14 cellular contexts compared by ENCODE assay signal in genomic region chr20:50482396-50482890, GRCh38. TPM values are rescaled to one million over a fixed set of nuclear protein-coding genes. Genes with fewer than 3 reads are reported as not detected.
DNase-seq lines count a peak whose midpoint lies in the region; ATAC-seq and TF ChIP-seq lines count a peak whose summit lies in the region.
"Had no signal": no experiment of that assay in that cellular context is flagged by ENCODE, and none has a peak within 500 bp of the region (broad histone marks: within the 10 kb centered on the region; RNA-seq: fewer than 3 reads in every experiment).

No MANE protein-coding gene starts in this region.

- H3K36me3 ChIP-seq in CD8-positive, alpha-beta memory T cell (ENCODE audit: insufficient read depth, low read length) = no peaks in the 10 kb centered on the region
- H3K36me3 ChIP-seq: cardiac muscle cell, thoracic aorta had no signal

- TF ChIP-seq CTCF in CD14-positive monocyte (IDR thresholded peaks at IDR 0.05) = no peak
- TF ChIP-seq CTCF in activated B cell treated with CpG ODN at 0.5 μM for 24 hours (IDR thresholded peaks at IDR 0.05) = no peak

- H3K27ac ChIP-seq in CD8-positive, alpha-beta memory T cell (ENCODE audit: low read depth, low read length) = peak overlapping the region; percentile 90
- H3K27ac ChIP-seq: cardiac muscle cell had no signal

- H3K27me3 Mint-ChIP-seq in CD14-positive monocyte (ENCODE audit: low read depth in 3 of 3) (no peaks in the 10 kb centered on the region), activated B cell treated with CpG ODN at 0.5 μM for 24 hours (no peaks in the 10 kb centered on the region)
- H3K27me3 Mint-ChIP-seq in CD8-positive, alpha-beta memory T cell = no peaks in the 10 kb centered on the region
- no peaks in the 10 kb centered on the region for H3K27me3 Mint-ChIP-seq in naive thymus-derived CD8-positive, alpha-beta T cell

- POLR2A ChIA-PET in CD8-positive, alpha-beta memory T cell (lab: Charles Lee) = no interaction called here
- POLR2A ChIA-PET in activated B cell treated with CpG ODN at 0.5 μM for 24 hours (lab: Charles Lee) = interaction anchor here (1.8 kb wide), 1 partner anchor 29 kb away, joined by 20 read pairs; the partner anchor contains the start of gene PTPN1
- POLR2A ChIA-PET in naive thymus-derived CD8-positive, alpha-beta T cell (lab: Charles Lee) = no interaction called here

- H3K4me3 Mint-ChIP-seq in CD14-positive monocyte = no peak overlapping the region
- H3K4me3 Mint-ChIP-seq in CD8-positive, alpha-beta memory T cell = peak overlapping the region; percentile 49 to 100 (median 95)
- H3K4me3 Mint-ChIP-seq in activated B cell treated with CpG ODN at 0.5 μM for 24 hours = no peak overlapping the region
- H3K4me3 Mint-ChIP-seq in naive thymus-derived CD8-positive, alpha-beta T cell = peak overlapping the region in 9 of 10 donors; percentile 38 to 99 (median 96)
- H3K4me3 Mint-ChIP-seq: mesothelial cell of epicardium had no signal

- H3K27me3 ChIP-seq in CD8-positive, alpha-beta memory T cell (ENCODE audit: insufficient read depth, low read length, poor library complexity, severe bottlenecking) = no peaks in the 10 kb centered on the region
- H3K27me3 ChIP-seq: cardiac muscle cell had no signal

- intact Hi-C loops in CD14-positive monocyte (cut with micrococcal nuclease) = loop anchor here in 1 of 2 donors (2.0 kb wide), 1 partner anchor 34 kb away; no protein-coding TSS in a partner anchor
- intact Hi-C loops in activated B cell treated with CpG ODN at 0.5 μM for 24 hours (cut with micrococcal nuclease) = no loop called here

- CTCF ChIA-PET in CD8-positive, alpha-beta memory T cell (lab: Charles Lee) = interaction anchor here (1.6 to 1.7 kb wide), 3 partner anchors 84 to 411 kb away, joined by 3 to 5 read pairs (median 4); no protein-coding TSS in a partner anchor
- CTCF ChIA-PET in activated B cell treated with CpG ODN at 0.5 μM for 24 hours (lab: Charles Lee) = interaction anchor here (2.0 to 2.1 kb wide), 2 partner anchors 22 to 90 kb away, joined by 7 to 10 read pairs; no protein-coding TSS in a partner anchor

- no peak overlapping the region for H3K4me3 ChIP-seq in CD8-positive, alpha-beta memory T cell (ENCODE audit: low read length)
- H3K4me3 ChIP-seq: cardiac muscle cell had no signal

- H3K36me3 Mint-ChIP-seq in CD14-positive monocyte (no peaks in the 10 kb centered on the region), activated B cell treated with CpG ODN at 0.5 μM for 24 hours (ENCODE audit: low read depth) (peaks cover 2% of the 10 kb centered on the region)
- peaks cover 2 to 5% (median 4%) of the 10 kb centered on the region in 3 donors for H3K36me3 Mint-ChIP-seq in CD8-positive, alpha-beta memory T cell
- no peaks in the 10 kb centered on the region for H3K36me3 Mint-ChIP-seq in naive thymus-derived CD8-positive, alpha-beta T cell
- H3K36me3 Mint-ChIP-seq: mesothelial cell of epicardium had no signal

- H3K27ac Mint-ChIP-seq in CD14-positive monocyte = peak overlapping the region in 4 of 7 donors; percentile 36 to 98 (median 76)
- peak overlapping the region; percentile 11 to 99 (median 82) for H3K27ac Mint-ChIP-seq in CD8-positive, alpha-beta memory T cell
- H3K27ac Mint-ChIP-seq in activated B cell treated with CpG ODN at 0.5 μM for 24 hours = peak overlapping the region; percentile 93
- H3K27ac Mint-ChIP-seq in naive thymus-derived CD8-positive, alpha-beta T cell = peak overlapping the region in 9 of 10 donors; percentile 88 to 99 (median 97)
- H3K27ac Mint-ChIP-seq: mesothelial cell of epicardium had no signal

- peaks cover 41% of the 10 kb centered on the region for H3K4me1 Mint-ChIP-seq in CD14-positive monocyte
- peaks cover 19 to 34% (median 31%) of the 10 kb centered on the region in 3 donors for H3K4me1 Mint-ChIP-seq in CD8-positive, alpha-beta memory T cell
- H3K4me1 Mint-ChIP-seq in activated B cell treated with CpG ODN at 0.5 μM for 24 hours = peaks cover 45% of the 10 kb centered on the region
- peaks cover 23 to 41% (median 34%) of the 10 kb centered on the region in 4 donors for H3K4me1 Mint-ChIP-seq in naive thymus-derived CD8-positive, alpha-beta T cell
- H3K4me1 Mint-ChIP-seq: mesothelial cell of epicardium had no signal

- peaks cover 23% of the 10 kb centered on the region for H3K4me1 ChIP-seq in CD8-positive, alpha-beta memory T cell (ENCODE audit: insufficient read depth, low read length)

- no peaks in the 10 kb centered on the region for H3K9me3 ChIP-seq in CD8-positive, alpha-beta memory T cell (ENCODE audit: low read length)
- H3K9me3 ChIP-seq: thoracic aorta had no signal

- DNase-seq in CD14-positive monocyte (ENCODE audit: low spot score) (no peak), activated B cell treated with CpG ODN at 0.5 μM for 24 hours (no peak), Ammon's horn (ENCODE audit: low spot score) (no peak), NAMALWA (ENCODE audit: low spot score) (no peak)
- no peak for DNase-seq in CD8-positive, alpha-beta memory T cell
- no peak for DNase-seq in naive thymus-derived CD8-positive, alpha-beta T cell
- DNase-seq: effector CD4-positive, alpha-beta T cell; NCI-H2081 treated with DMSO at 0.1 percent for 48 hours; NCI-H524 treated with DMSO at 0.1 percent for 48 hours; nucleus accumbens had no signal

- peaks cover 0 to 4% (median 1%) of the 10 kb centered on the region in 7 donors for H3K9me3 Mint-ChIP-seq in CD14-positive monocyte
- peaks cover 0 to 3% (median 0%) of the 10 kb centered on the region in 5 donors for H3K9me3 Mint-ChIP-seq in CD8-positive, alpha-beta memory T cell
- H3K9me3 Mint-ChIP-seq in activated B cell treated with CpG ODN at 0.5 μM for 24 hours = no peaks in the 10 kb centered on the region
- peaks cover 0 to 5% (median 0%) of the 10 kb centered on the region in 9 donors for H3K9me3 Mint-ChIP-seq in naive thymus-derived CD8-positive, alpha-beta T cell

- no peak for ATAC-seq in activated B cell treated with CpG ODN at 0.5 μM for 24 hours (ENCODE audit: low read depth)
- no peak for ATAC-seq in naive thymus-derived CD8-positive, alpha-beta T cell
- no peak for ATAC-seq in GM18861 (IDR thresholded peaks at IDR 0.05; ENCODE audit: unreplicated experiment)

RNA-seq across cellular contexts. Expression of gene PTPN1, which starts 27.7 kb away (rescaled TPM):
- 10 to 100 TPM; 12.4 to 19.1 TPM for polyA plus RNA-seq in CD14-positive monocyte
- total RNA-seq in CD8-positive, alpha-beta memory T cell = 10 to 100 TPM; 64.2 to 67.3 TPM
- 35.7 TPM for polyA plus RNA-seq in CD8-positive, alpha-beta memory T cell
- total RNA-seq in activated B cell treated with CpG ODN at 0.5 μM for 24 hours = 212 and 227 TPM in 2 replicates
- total RNA-seq in naive thymus-derived CD8-positive, alpha-beta T cell = 10 to 100 TPM; 53.8 to 56.7 TPM
- polyA plus RNA-seq in naive thymus-derived CD8-positive, alpha-beta T cell = 10 to 100 TPM; 29.1 to 31.9 (median 29.4) TPM

Comparison
In these comparisons a context has a peak if more than half of its experiments do, and no peak if none do; other contexts are left out.
1. H3K4me3 Mint-ChIP-seq: peak in CD8-positive, alpha-beta memory T cell (7 of 7) and naive thymus-derived CD8-positive, alpha-beta T cell (9 of 10); none in CD14-positive monocyte (0 of 2) and activated B cell treated with CpG ODN at 0.5 μM for 24 hours (single experiment).
2. Peak in every context shown above with its lines, with median percentiles within 50 percentile points of each other: H3K27ac Mint-ChIP-seq.